Comparison of ENCODE assay signal across 2 cellular contexts in the genomic region with DNA sequence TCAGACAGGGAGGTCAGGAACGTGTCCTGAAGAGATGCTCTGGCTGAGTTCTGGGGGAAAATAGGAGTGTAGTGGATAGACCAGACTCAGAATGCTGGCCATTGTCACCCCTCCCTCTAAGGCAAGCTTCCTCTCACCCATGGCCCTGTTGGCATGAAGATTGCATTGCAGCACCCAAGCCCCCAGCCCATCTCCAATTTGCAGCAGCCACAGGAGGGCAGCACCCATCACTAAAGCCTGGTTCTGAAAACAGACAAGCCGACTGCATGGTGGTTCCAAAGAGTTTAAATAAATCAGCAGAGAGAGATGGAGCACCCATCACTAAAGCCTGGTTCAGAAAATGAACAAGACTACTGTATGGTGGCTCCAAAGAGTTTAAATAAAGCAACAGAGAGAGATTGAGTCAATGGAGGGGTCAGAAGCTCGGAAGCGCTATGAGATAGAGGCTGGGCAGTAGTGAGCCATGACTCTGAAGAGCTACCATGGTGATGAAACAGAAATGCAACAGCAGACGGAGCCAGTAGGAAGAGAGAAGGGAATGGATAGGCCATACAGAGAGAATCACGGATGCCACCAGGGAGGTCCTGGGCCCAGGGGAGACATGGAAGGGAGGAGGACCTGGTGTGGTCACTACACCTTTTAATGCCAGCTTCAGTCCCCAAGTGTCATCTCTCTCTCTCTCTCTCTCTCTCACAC.
A peak's percentile ranks its signal among the peaks of the same experiment; 100 is the strongest.
TF ChIP-seq lines count a peak whose summit lies in the region.

No MANE protein-coding gene starts in this region.

TF ChIP-seq in HCT116, 20 proteins besides CTCF, POLR2A, EP300 and RAD21:
- TF ChIP-seq, protein P1, sequence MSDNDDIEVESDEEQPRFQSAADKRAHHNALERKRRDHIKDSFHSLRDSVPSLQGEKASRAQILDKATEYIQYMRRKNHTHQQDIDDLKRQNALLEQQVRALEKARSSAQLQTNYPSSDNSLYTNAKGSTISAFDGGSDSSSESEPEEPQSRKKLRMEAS (IDR thresholded peaks at IDR 0.05) = no peak
- no peak for TF ChIP-seq EGR1 (IDR thresholded peaks at IDR 0.05; ENCODE audit: low read depth)
- TF ChIP-seq SP1 (IDR thresholded peaks at IDR 0.05; ENCODE audit: low read depth) = no peak
- no peak for TF ChIP-seq JUND (IDR thresholded peaks at IDR 0.05)
- no peak for TF ChIP-seq ZNF274 (IDR thresholded peaks at IDR 0.05; ENCODE audit: low read depth, low read length)
TF ChIP-seq in HCT116: peak in this region for 0.

TF ChIP-seq in K562, 482 proteins besides CTCF, POLR2A, EP300 and RAD21:
- no peak for TF ChIP-seq NR2C1 (IDR thresholded peaks at IDR 0.05)
- TF ChIP-seq NR2C1 (tag; IDR thresholded peaks at IDR 0.05) = no peak
- TF ChIP-seq ZNF589 (CRISPR knock-in tag; IDR thresholded peaks at IDR 0.05; ENCODE audit: low read depth) = 0 out of 2 replicates have a peak, but pooled peaks have one; percentile 32
- no peak for TF ChIP-seq CEBPG (CRISPR knock-in tag; IDR thresholded peaks at IDR 0.05)
- peak in 1 of 2 experiments; percentile 50; a peak in 1 of 4 replicates for TF ChIP-seq CEBPG (tag; conservative IDR thresholded peaks at IDR 0.05 in 1 of 2, IDR thresholded peaks at IDR 0.05 in 1 of 2)
- TF ChIP-seq PML (IDR thresholded peaks at IDR 0.05; ENCODE audit: low read length) = no peak
- TF ChIP-seq, protein P2, sequence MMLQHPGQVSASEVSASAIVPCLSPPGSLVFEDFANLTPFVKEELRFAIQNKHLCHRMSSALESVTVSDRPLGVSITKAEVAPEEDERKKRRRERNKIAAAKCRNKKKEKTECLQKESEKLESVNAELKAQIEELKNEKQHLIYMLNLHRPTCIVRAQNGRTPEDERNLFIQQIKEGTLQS (IDR thresholded peaks at IDR 0.05) = 0 out of 2 replicates have a peak, but pooled peaks have one; percentile 11
- TF ChIP-seq, protein P2 (CRISPR knock-in tag; conservative IDR thresholded peaks at IDR 0.05) = no peak
- TF ChIP-seq SMC3 (conservative IDR thresholded peaks at IDR 0.05; ENCODE audit: insufficient read depth, low read depth, low read length) = no peak
